1 cellular context compared by ENCODE assay signal in the genomic region with DNA sequence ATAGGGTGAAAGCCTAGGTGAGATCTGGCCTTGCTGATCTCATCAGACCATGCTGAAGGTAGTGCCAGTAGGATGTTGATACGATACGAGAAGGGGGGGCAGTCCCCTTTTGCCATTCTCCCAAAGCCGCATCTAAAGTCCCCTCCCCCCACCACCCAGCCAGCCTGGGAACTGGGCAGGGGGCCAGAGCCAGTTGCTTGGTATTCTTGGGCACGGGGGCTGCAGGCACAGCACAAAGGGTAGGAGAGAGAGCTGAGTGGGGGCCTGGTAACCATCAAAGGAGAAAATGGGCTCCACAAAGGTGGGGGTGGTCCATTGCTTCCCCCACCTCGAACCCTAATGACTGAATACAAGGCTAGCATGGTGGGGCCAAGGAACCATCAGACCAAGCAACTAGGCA.
TF ChIP-seq lines count a peak whose summit lies in the region.

No MANE protein-coding gene starts in this region.

TF ChIP-seq in IMR-90, 13 proteins besides CTCF, POLR2A, EP300 and RAD21:
- TF ChIP-seq, protein P1, sequence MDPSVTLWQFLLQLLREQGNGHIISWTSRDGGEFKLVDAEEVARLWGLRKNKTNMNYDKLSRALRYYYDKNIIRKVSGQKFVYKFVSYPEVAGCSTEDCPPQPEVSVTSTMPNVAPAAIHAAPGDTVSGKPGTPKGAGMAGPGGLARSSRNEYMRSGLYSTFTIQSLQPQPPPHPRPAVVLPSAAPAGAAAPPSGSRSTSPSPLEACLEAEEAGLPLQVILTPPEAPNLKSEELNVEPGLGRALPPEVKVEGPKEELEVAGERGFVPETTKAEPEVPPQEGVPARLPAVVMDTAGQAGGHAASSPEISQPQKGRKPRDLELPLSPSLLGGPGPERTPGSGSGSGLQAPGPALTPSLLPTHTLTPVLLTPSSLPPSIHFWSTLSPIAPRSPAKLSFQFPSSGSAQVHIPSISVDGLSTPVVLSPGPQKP (IDR thresholded peaks at IDR 0.05; ENCODE audit: borderline replicate concordance, low read depth, low read length), result no peak
- no peak for TF ChIP-seq FOS (IDR thresholded peaks at IDR 0.05; ENCODE audit: low read depth, low read length)
- TF ChIP-seq SMC3 (IDR thresholded peaks at IDR 0.05; ENCODE audit: low read depth, low read length), result no peak
- TF ChIP-seq CHD1 (IDR thresholded peaks at IDR 0.05; ENCODE audit: low read depth, low read length), result no peak
- no peak for TF ChIP-seq NFE2L2 (IDR thresholded peaks at IDR 0.05; ENCODE audit: low read depth, low read length)
- TF ChIP-seq MAZ (IDR thresholded peaks at IDR 0.05; ENCODE audit: borderline replicate concordance, low read depth, low read length), result no peak
- TF ChIP-seq CEBPB (IDR thresholded peaks at IDR 0.05; ENCODE audit: low read depth, low read length), result no peak
- no peak for TF ChIP-seq MXI1 (IDR thresholded peaks at IDR 0.05; ENCODE audit: borderline replicate concordance, low read depth, low read length)
- no peak for TF ChIP-seq RFX5 (IDR thresholded peaks at IDR 0.05; ENCODE audit: low read depth, low read length)
- TF ChIP-seq, protein P2, sequence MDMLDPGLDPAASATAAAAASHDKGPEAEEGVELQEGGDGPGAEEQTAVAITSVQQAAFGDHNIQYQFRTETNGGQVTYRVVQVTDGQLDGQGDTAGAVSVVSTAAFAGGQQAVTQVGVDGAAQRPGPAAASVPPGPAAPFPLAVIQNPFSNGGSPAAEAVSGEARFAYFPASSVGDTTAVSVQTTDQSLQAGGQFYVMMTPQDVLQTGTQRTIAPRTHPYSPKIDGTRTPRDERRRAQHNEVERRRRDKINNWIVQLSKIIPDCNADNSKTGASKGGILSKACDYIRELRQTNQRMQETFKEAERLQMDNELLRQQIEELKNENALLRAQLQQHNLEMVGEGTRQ (IDR thresholded peaks at IDR 0.05; ENCODE audit: low read depth, low read length), result no peak
- TF ChIP-seq BHLHE40 (IDR thresholded peaks at IDR 0.05; ENCODE audit: low read depth, low read length), result no peak
- no peak for TF ChIP-seq RCOR1 (IDR thresholded peaks at IDR 0.05; ENCODE audit: insufficient replicate concordance, low read length)
- no peak for TF ChIP-seq MAFK (IDR thresholded peaks at IDR 0.05; ENCODE audit: low read depth, low read length)
